Comparison of ENCODE assay signal across 1 cellular context in the genomic region with DNA sequence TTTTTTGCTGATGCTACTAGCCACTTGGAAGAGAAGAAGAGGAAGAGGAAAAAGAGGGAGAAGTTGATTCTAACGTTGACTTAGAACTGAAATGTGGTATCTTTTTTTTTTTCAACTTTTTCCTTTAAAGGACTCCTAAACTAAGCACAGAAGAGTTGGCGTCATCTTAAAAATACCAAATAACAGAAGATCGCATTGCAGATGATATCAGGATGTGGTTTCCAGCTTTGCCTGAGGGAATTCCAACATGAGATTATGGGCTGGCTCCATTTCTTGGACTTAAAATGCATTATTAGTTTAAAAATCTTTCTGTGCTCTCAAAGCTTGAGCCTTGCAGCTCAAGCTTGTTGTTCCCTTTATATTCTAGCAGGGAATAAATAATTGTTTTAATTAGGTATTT.
TF ChIP-seq lines count a peak whose summit lies in the region.

No MANE protein-coding gene starts in this region.

TF ChIP-seq in endothelial cell of umbilical vein, 7 proteins besides CTCF, POLR2A, EP300 and RAD21:
- TF ChIP-seq FOS (IDR thresholded peaks at IDR 0.05; ENCODE audit: borderline replicate concordance, insufficient read depth, low read length) (no peak), JUN (IDR thresholded peaks at IDR 0.05; ENCODE audit: borderline replicate concordance, insufficient read depth, insufficient read length, low read depth) (no peak), MYC (IDR thresholded peaks at IDR 0.05; ENCODE audit: low read depth, low read length) (no peak), EZH2 (IDR thresholded peaks at IDR 0.05; ENCODE audit: borderline replicate concordance, low read depth, low read length, severe bottlenecking) (no peak), POLR2AphosphoS5 (IDR thresholded peaks at IDR 0.05; ENCODE audit: insufficient read depth, low read depth, low read length) (no peak), GATA2 (IDR thresholded peaks at IDR 0.05; ENCODE audit: insufficient read depth, insufficient read length, low read depth, low read length) (no peak)
- TF ChIP-seq, protein P1, sequence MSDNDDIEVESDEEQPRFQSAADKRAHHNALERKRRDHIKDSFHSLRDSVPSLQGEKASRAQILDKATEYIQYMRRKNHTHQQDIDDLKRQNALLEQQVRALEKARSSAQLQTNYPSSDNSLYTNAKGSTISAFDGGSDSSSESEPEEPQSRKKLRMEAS (IDR thresholded peaks at IDR 0.05; ENCODE audit: insufficient read depth, insufficient read length), result no peak
